Comparison of ENCODE assay signal across 9 cellular contexts in genomic region chr18:26103579-26103978, GRCh38. TPM values are rescaled to one million over a fixed set of nuclear protein-coding genes. Genes with fewer than 3 reads are reported as not detected.
A peak's percentile ranks its signal among the peaks of the same experiment; 100 is the strongest.
DNase-seq lines count a peak whose midpoint lies in the region; ATAC-seq, FAIRE-seq and TF ChIP-seq lines count a peak whose summit lies in the region.
"Had no signal": no experiment of that assay in that cellular context is flagged by ENCODE, and none has a peak within 500 bp of the region (broad histone marks: within the 10 kb centered on the region; RNA-seq: fewer than 3 reads in every experiment).

No MANE protein-coding gene starts in this region.

- H3K9me3 Mint-ChIP-seq in HFFc6: no peaks in the 10 kb centered on the region

- H3K4me1 Mint-ChIP-seq in HFFc6 (ENCODE audit: low read depth): no peaks in the 10 kb centered on the region

- H3K36me3 ChIP-seq in BE2C (no peaks in the 10 kb centered on the region), keratinocyte (ENCODE audit: control insufficient read depth in 2 of 2, extremely low read depth in 1 of 2, insufficient read depth in 2 of 2, low read length in 2 of 2) (no peaks in the 10 kb centered on the region), uterus (no peaks in the 10 kb centered on the region)

- H3K9me3 ChIP-seq in BE2C (no peaks in the 10 kb centered on the region), keratinocyte (ENCODE audit: control insufficient read depth, low read depth, low read length) (no peaks in the 10 kb centered on the region), uterus (no peaks in the 10 kb centered on the region)

- H3K79me2 ChIP-seq in keratinocyte (ENCODE audit: control insufficient read depth, insufficient read depth, low read length): no peaks in the 10 kb centered on the region

- H3K27me3 Mint-ChIP-seq in HFFc6 (ENCODE audit: insufficient read depth): peaks cover 11% of the 10 kb centered on the region

- FAIRE-seq in keratinocyte (lab: Jason Lieb, UNC): no peak

- H3K9ac ChIP-seq in keratinocyte (ENCODE audit: control insufficient read depth, extremely low read depth, insufficient read depth, low read length): no peak overlapping the region

- no peaks in the 10 kb centered on the region for H3K4me1 ChIP-seq in BE2C
- no peaks in the 10 kb centered on the region for H3K4me1 ChIP-seq in keratinocyte (ENCODE audit: control insufficient read depth, extremely low read depth, insufficient read depth, low read length)
- no peaks in the 10 kb centered on the region for H3K4me1 ChIP-seq in uterus

- no peaks in the 10 kb centered on the region for H3K36me3 Mint-ChIP-seq in HFFc6 (ENCODE audit: low read depth)

- no peak overlapping the region for H3K4me2 ChIP-seq in keratinocyte (ENCODE audit: control insufficient read depth, extremely low read depth, insufficient read depth, low read depth, low read length)

- H3K4me3 ChIP-seq in BE2C (ENCODE audit: low read depth, low read length) (no peak overlapping the region), keratinocyte (ENCODE audit: control insufficient read depth in 2 of 3, extremely low read depth in 1 of 3, insufficient read depth in 2 of 3, low read depth in 1 of 3, low read length in 3 of 3) (no peak overlapping the region), uterus (no peak overlapping the region)

- no peak for ATAC-seq in GM18520 (IDR thresholded peaks at IDR 0.05; ENCODE audit: unreplicated experiment)

- H3K27ac Mint-ChIP-seq in HFFc6: no peak overlapping the region

- TF ChIP-seq POLR2A in uterus (IDR thresholded peaks at IDR 0.05): no peak

- H3K9me1 ChIP-seq in keratinocyte (ENCODE audit: control insufficient read depth, extremely low read depth, insufficient read depth, low read length): no peaks in the 10 kb centered on the region

- TF ChIP-seq CTCF in BE2C (IDR thresholded peaks at IDR 0.05; ENCODE audit: low read depth, low read length) (peak; percentile 41), HFFc6 (IDR thresholded peaks at IDR 0.05) (peak; percentile 24; the same call in 1 of the 2 replicates), keratinocyte (optimal IDR thresholded peaks at IDR 0.05 in 1 of 3, IDR thresholded peaks at IDR 0.05 in 1 of 3, conservative IDR thresholded peaks at IDR 0.05 in 1 of 3; ENCODE audit: extremely low read depth in 1 of 3, insufficient read depth in 2 of 3, low read length in 3 of 3) (peak; percentile 27 to 60 (median 54)), uterus (IDR thresholded peaks at IDR 0.05) (no peak)

- no peak overlapping the region for H3K4me3 Mint-ChIP-seq in HFFc6

- DNase-seq in BE2C: peak; percentile 34
- no peak for DNase-seq in HFFc6
- peak; percentile 32 for DNase-seq in activated CD8-positive, alpha-beta memory T cell treated with anti-CD3 and anti-CD28 coated beads, Interleukin-2, amount 50 U/mL, for 4 hours
- DNase-seq in keratinocyte (ENCODE audit: low read depth, low spot score): no peak
- DNase-seq in NCI-H1417 treated with DMSO at 0.1 percent for 48 hours (lab: John Stamatoyannopoulos, UW): no peak
- no peak for DNase-seq in SKM-1 treated with dmso at 0.1 percent for 144 hours (lab: John Stamatoyannopoulos, UW; ENCODE audit: unreplicated experiment)
- DNase-seq in uterus: no peak

- intact Hi-C loops in uterus (cut with DNase I; ENCODE audit: low total_unique reads): no loop called here

- no peak overlapping the region for H2AFZ ChIP-seq in keratinocyte (ENCODE audit: control insufficient read depth, low read length)

- dilution Hi-C loops in keratinocyte (cut with MboI; ENCODE audit: extremely low pct_ligation_motif_present, low sequenced_read_pairs): no loop called here

- no peaks in the 10 kb centered on the region for H3K27me3 ChIP-seq in BE2C
- H3K27me3 ChIP-seq in keratinocyte (ENCODE audit: control insufficient read depth, extremely low read depth, insufficient read depth, low read length): no peaks in the 10 kb centered on the region
- no peaks in the 10 kb centered on the region for H3K27me3 ChIP-seq in uterus

- no peak overlapping the region for H3K27ac ChIP-seq in keratinocyte (ENCODE audit: control insufficient read depth, insufficient read depth, low read length)
- no peak overlapping the region for H3K27ac ChIP-seq in uterus

- H4K20me1 ChIP-seq in keratinocyte (ENCODE audit: control insufficient read depth, extremely low read depth, insufficient read depth, low read length): no peaks in the 10 kb centered on the region

RNA-seq across cellular contexts. Expression of gene SS18, which starts 13.2 kb away (rescaled TPM):
- polyA plus RNA-seq in BE2C (2012; ENCODE audit: insufficient read depth, insufficient read length, low read depth): 18.3 TPM
- 10 to 100 TPM; 59.6 to 70.1 (median 67.9) TPM for total RNA-seq in HFFc6 (2021; fragmentation: NEBNext Ultra II Directional; extraction: Animal tissue kit (Norgen Biotek cat#: 25700))
- polyA plus RNA-seq in keratinocyte: 134 to 169 TPM (median 140 TPM) in 3 replicates
- polyA plus RNA-seq in keratinocyte (2011; ENCODE audit: low read depth): 30.0 TPM
- polyA plus RNA-seq in keratinocyte (2011; cell fraction: cytosol; rRNA removed): 69.0 and 95.4 TPM in 2 replicates
- 207 and 263 TPM in 2 replicates for polyA plus RNA-seq in keratinocyte (2011; cell fraction: nucleus; rRNA removed)
- polyA plus RNA-seq in keratinocyte (2012; ENCODE audit: low replicate concordance): 42.5 and 63.4 TPM in 2 replicates
- polyA minus RNA-seq in keratinocyte: 121 to 227 TPM (median 210 TPM) in 3 replicates
- 130 TPM for polyA minus RNA-seq in keratinocyte (2011; cell fraction: cytosol; rRNA and poly(A)+ RNA removed)
- 128 and 202 TPM in 2 replicates for polyA minus RNA-seq in keratinocyte (2011; cell fraction: nucleus; rRNA and poly(A)+ RNA removed)
- total RNA-seq in uterus: 100 to 1,000 TPM in 1 of 4 donors, 10 to 100 TPM in 3; 34.7 to 188 (median 91.9) TPM

RNA-seq across cellular contexts. Expression of gene PSMA8, which starts 30.1 kb away (rescaled TPM):
- not detected for polyA plus RNA-seq in BE2C (2012; ENCODE audit: insufficient read depth, insufficient read length, low read depth)
- total RNA-seq in HFFc6 (2021; fragmentation: NEBNext Ultra II Directional; extraction: Animal tissue kit (Norgen Biotek cat#: 25700)): not detected
- polyA plus RNA-seq in keratinocyte: not detected in 3 replicates
- not detected for polyA plus RNA-seq in keratinocyte (2011; ENCODE audit: low read depth)
- polyA plus RNA-seq in keratinocyte (2011; cell fraction: cytosol; rRNA removed): not detected in 2 replicates
- not detected in 2 replicates for polyA plus RNA-seq in keratinocyte (2011; cell fraction: nucleus; rRNA removed)
- not detected in 2 replicates for polyA plus RNA-seq in keratinocyte (2012; ENCODE audit: low replicate concordance)
- polyA minus RNA-seq in keratinocyte: not detected in 3 replicates
- polyA minus RNA-seq in keratinocyte (2011; cell fraction: cytosol; rRNA and poly(A)+ RNA removed): not detected
- not detected in 2 replicates for polyA minus RNA-seq in keratinocyte (2011; cell fraction: nucleus; rRNA and poly(A)+ RNA removed)
- total RNA-seq in uterus: not detected
- total RNA-seq: skeletal muscle tissue had no signal

Comparison
In these comparisons a context has a peak if more than half of its experiments do, and no peak if none do; other contexts are left out.
1. DNase-seq: peak in BE2C (single experiment) and activated CD8-positive, alpha-beta memory T cell treated with anti-CD3 and anti-CD28 coated beads, Interleukin-2, amount 50 U/mL, for 4 hours (single experiment); none in HFFc6 (single experiment), keratinocyte (single experiment), NCI-H1417 treated with DMSO at 0.1 percent for 48 hours (single experiment), SKM-1 treated with dmso at 0.1 percent for 144 hours (single experiment) and uterus (0 of 2).
2. CTCF ChIP-seq: peak in BE2C (single experiment), HFFc6 (single experiment) and keratinocyte (3 of 3); none in uterus (0 of 4).